Comparison of ENCODE assay signal across 8 cellular contexts in the genomic region with DNA sequence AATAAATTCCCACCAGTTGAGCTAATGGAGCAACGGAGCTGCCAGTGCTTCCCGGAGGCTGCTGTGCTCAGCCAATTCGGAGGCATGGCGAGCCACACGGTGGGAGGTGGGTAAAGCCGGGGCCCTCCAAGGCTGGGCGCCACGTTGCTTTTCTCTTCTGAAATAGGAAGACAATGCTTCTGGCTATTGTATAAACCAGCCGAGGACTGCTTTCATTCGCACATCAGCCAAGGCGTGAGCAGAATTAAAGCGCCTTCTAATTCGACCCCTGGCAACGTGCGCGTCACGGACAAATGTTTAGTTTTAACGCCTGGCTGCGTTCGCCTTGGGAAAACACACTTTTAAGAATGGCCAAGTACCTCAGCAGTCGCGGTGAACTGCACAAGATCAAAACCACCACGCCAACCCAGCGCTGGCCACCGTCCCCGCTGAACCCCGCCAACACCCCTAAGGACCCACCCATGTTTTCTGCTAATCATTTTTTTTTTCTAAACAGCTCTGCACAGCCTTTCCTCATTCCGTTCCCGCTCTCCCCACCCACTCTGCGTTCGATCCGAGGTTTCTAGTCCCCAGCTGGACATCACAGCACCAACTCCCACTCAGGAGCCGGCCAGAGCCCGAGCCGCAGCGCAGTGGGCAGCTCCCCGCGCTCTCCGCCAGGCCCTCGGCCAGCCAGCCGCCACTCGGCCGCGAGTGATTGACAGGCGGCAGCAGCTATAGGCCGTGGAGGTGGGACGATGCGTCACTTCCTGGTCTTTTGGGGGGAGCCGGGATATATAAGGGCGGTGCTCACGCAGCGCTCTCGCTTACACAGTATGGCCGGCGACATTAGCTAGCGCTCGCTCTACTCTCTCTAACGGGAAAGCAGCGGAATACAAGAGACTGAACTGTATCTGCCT. TPM values are rescaled to one million over a fixed set of nuclear protein-coding genes. Genes with fewer than 3 reads are reported as not detected.
DNase-seq lines count a peak whose midpoint lies in the region; ATAC-seq and TF ChIP-seq lines count a peak whose summit lies in the region.

A gene (plus strand): TSS at position 805 of the 899 bp plus-strand sequence. CDS start 321 bp downstream, outside the sequence.

- peaks cover 33% of the 10 kb centered on the region for H3K4me1 Mint-ChIP-seq in CD8-positive, alpha-beta T cell (ENCODE audit: low read depth)

- peak within 1 kb of the TSS; percentile 99 for H3K4me3 Mint-ChIP-seq in CD8-positive, alpha-beta T cell

- peak within 1 kb of the TSS; percentile 95 for H3K27ac ChIP-seq in CD8-positive, alpha-beta T cell (ENCODE audit: low read depth, low read length)
- H3K27ac ChIP-seq in lung (ENCODE audit: low read depth in 1 of 2, low read length in 1 of 2): peak within 1 kb of the TSS; percentile 97

- intact Hi-C loops in CD8-positive, alpha-beta T cell (cut with DNase I, micrococcal nuclease): loop anchor here (1.0 to 10.0 kb wide), 12 partner anchors 59 to 1429 kb away; a partner anchor contains a TSS

- peak; percentile 71 for ATAC-seq in CD8-positive, alpha-beta T cell
- peak; percentile 72 for ATAC-seq in GM19467 (IDR thresholded peaks at IDR 0.05; ENCODE audit: unreplicated experiment)
- peak; percentile 86 for ATAC-seq in lung (ENCODE audit: insufficient read depth, low FRiP score)

- CTCF ChIA-PET in CD8-positive, alpha-beta T cell (lab: Charles Lee): interaction anchor here (0.6 to 2.6 kb wide), 8 partner anchors 9 to 385 kb away, joined by 3 to 19 read pairs (median 6); a partner anchor contains a TSS

- H3K27ac Mint-ChIP-seq in CD8-positive, alpha-beta T cell: peak within 1 kb of the TSS; percentile 99

- no peaks in the 10 kb centered on the region for H3K36me3 ChIP-seq in CD8-positive, alpha-beta T cell (ENCODE audit: insufficient read depth, low read length)
- no peaks in the 10 kb centered on the region for H3K36me3 ChIP-seq in lung (ENCODE audit: control insufficient read depth in 2 of 2, insufficient read depth in 2 of 2, low read length in 2 of 2)

- H3K9me3 Mint-ChIP-seq in CD8-positive, alpha-beta T cell: no peaks in the 10 kb centered on the region

- H3K27me3 Mint-ChIP-seq in CD8-positive, alpha-beta T cell (ENCODE audit: low read depth): no peaks in the 10 kb centered on the region

- peak within 1 kb of the TSS; percentile 83 for H3K4me3 ChIP-seq in CD8-positive, alpha-beta T cell (ENCODE audit: low read depth, low read length)
- peak within 1 kb of the TSS; percentile 98 for H3K4me3 ChIP-seq in lung

- POLR2A ChIA-PET in CD8-positive, alpha-beta T cell (lab: Charles Lee): interaction anchor here (0.6 to 6.3 kb wide), 43 partner anchors 9 to 1780 kb away, joined by 3 to 298 read pairs (median 4); a partner anchor contains a TSS

- H3K36me3 Mint-ChIP-seq in CD8-positive, alpha-beta T cell: peaks cover 14% of the 10 kb centered on the region

- H3K9me3 ChIP-seq in CD8-positive, alpha-beta T cell (ENCODE audit: low read length): no peaks in the 10 kb centered on the region
- no peaks in the 10 kb centered on the region for H3K9me3 ChIP-seq in lung (ENCODE audit: control insufficient read depth in 2 of 2, insufficient read depth in 1 of 2, low read length in 1 of 2)

- no peak for TF ChIP-seq CTCF in CD8-positive, alpha-beta T cell (IDR thresholded peaks at IDR 0.05)
- no peak for TF ChIP-seq CTCF in lung (IDR thresholded peaks at IDR 0.05; ENCODE audit: control extremely low read depth, extremely low read depth)

- peak; percentile 89 to 97 (median 95) for DNase-seq in CD8-positive, alpha-beta T cell
- DNase-seq in HS-27A (ENCODE audit: low read depth): peak; percentile 97
- DNase-seq in NK-92 (lab: John Stamatoyannopoulos, UW; ENCODE audit: unreplicated experiment): peak; percentile 62
- peak; percentile 88 to 93 for DNase-seq in activated CD8-positive, alpha-beta memory T cell treated with anti-CD3 and anti-CD28 coated beads for 1 hour (ENCODE audit: extremely low read depth in 1 of 2, low read depth in 1 of 2)
- peak; percentile 95 for DNase-seq in effector CD4-positive, alpha-beta T cell
- peak; percentile 99 for DNase-seq in lung (ENCODE audit: low spot score)
- peak; percentile 82 to 94 (median 89) for DNase-seq in stimulated activated CD4-positive, alpha-beta T cell treated with anti-CD3 and anti-CD28 coated beads, TNF-alpha, amount 100 ng/mL, for 4 hours (ENCODE audit: low read depth in 3 of 3)

- 0% methylated on average over 59 of the region's 59 CpGs for WGBS in lung, 2 donors

- no peaks in the 10 kb centered on the region for H3K27me3 ChIP-seq in CD8-positive, alpha-beta T cell (ENCODE audit: insufficient read depth, low read length)
- H3K27me3 ChIP-seq in lung (ENCODE audit: control insufficient read depth, insufficient read depth): no peaks in the 10 kb centered on the region

- peaks cover 25% of the 10 kb centered on the region for H3K4me1 ChIP-seq in CD8-positive, alpha-beta T cell (ENCODE audit: insufficient read depth, low read length)
- peaks cover 0 to 3% of the 10 kb centered on the region in 2 donors for H3K4me1 ChIP-seq in lung (ENCODE audit: control insufficient read depth in 2 of 2, insufficient read depth in 2 of 2, low read length in 2 of 2)

RNA-seq across cellular contexts. Expression of the gene that starts here (rescaled TPM):
- 100 to 1,000 TPM; 161 to 167 TPM for total RNA-seq in CD8-positive, alpha-beta T cell
- 10 to 100 TPM; 76.9 to 81.7 TPM for total RNA-seq in lung
- polyA plus RNA-seq in lung: 10 to 100 TPM; 36.9 to 52.5 TPM

Comparison
In these comparisons a context has a peak if more than half of its experiments do, and no peak if none do; other contexts are left out.
1. Peak in every context shown above with its lines: DNase-seq, ATAC-seq, H3K4me3 ChIP-seq and H3K27ac ChIP-seq.